In the genomic region with DNA sequence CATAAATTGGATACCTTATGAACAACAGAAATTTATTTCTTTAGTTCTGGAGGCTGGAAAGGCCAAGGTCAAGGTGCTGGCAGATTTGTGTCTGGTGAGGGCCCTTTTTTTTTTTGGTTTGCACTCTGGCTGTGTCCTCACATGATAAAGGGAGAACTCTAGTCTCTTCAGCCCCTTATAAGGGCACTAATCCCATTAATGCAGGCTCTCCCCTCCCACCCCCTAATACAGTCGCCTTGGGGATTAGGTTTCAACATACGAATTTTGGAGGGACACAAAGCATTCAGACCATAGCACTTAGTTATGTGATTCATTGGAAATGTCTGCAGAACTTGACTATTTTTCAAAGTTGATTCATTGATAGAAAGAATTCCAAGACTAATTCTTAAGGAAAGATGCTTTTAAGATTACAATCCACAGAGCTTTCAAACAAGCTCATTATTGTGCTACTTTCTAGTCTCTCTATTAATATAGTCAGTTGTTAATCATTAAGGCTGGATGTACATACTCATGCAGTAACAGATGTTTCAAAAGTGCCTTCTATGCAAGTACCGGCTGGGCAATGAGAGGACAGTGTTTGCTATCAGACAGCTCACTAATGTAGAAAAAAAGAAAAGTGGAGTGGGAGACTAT, we compare ENCODE assay signal across 18 cellular contexts.
DNase-seq lines count a peak whose midpoint lies in the region; ATAC-seq, FAIRE-seq and TF ChIP-seq lines count a peak whose summit lies in the region.
"Had no signal": no experiment of that assay in that cellular context is flagged by ENCODE, and none has a peak within 500 bp of the region (broad histone marks: within the 10 kb centered on the region; RNA-seq: fewer than 3 reads in every experiment).

No MANE protein-coding gene starts in this region.

- intact Hi-C loops in PC-9 (cut with micrococcal nuclease; ENCODE audit: unreplicated experiment): no loop called here

- no peak for FAIRE-seq in small intestine (lab: Jason Lieb, UNC)
- FAIRE-seq: islet of Langerhans had no signal

- ATAC-seq in GM19397 (IDR thresholded peaks at IDR 0.05; ENCODE audit: unreplicated experiment): peak; percentile 57
- peak; percentile 58 for ATAC-seq in HG03108 (IDR thresholded peaks at IDR 0.05; ENCODE audit: unreplicated experiment)
- ATAC-seq in SK-N-SH treated with all-trans-retinoic acid at 6 μM for 48 hours: peak; percentile 51; the same call in 2 of the 3 replicates
- ATAC-seq: esophagus mucosa had no signal

- H3K79me2 ChIP-seq in PC-9 (ENCODE audit: low read depth): no peaks in the 10 kb centered on the region

- H3K4me1 ChIP-seq in small intestine (ENCODE audit: control insufficient read depth in 2 of 2, insufficient read depth in 1 of 2, low read depth in 1 of 2, low read length in 1 of 2) (no peaks in the 10 kb centered on the region), PC-9 (replicated peaks; ENCODE audit: insufficient read depth) (peaks cover 21% of the 10 kb centered on the region)
- H3K4me1 ChIP-seq: breast epithelium, vagina had no signal

- H2AFZ ChIP-seq in PC-9: no peak overlapping the region

- no peak for TF ChIP-seq CTCF in PC-9 (conservative IDR thresholded peaks at IDR 0.05)

- WGBS in small intestine, 3 donors: 77 to 95% (median 93%) methylated on average over 3 of the region's 3 CpGs

- no peak overlapping the region for H3K4me2 ChIP-seq in PC-9

- peaks cover 11% of the 10 kb centered on the region for H3F3A ChIP-seq in PC-9 (ENCODE audit: insufficient read depth, low read depth)

- BruUV-seq in PC-9 (replicated peaks; lab: Mats Ljungman, UMichigan): no TSS peak

- no peaks in the 10 kb centered on the region for H4K20me1 ChIP-seq in PC-9 (ENCODE audit: insufficient read depth)

- POLR2A ChIA-PET in PC-9 (lab: Charles Lee; ENCODE audit: unreplicated experiment): interaction anchor here (0.5 kb wide), 1 partner anchor 311 kb away, joined by 3 read pairs; no protein-coding TSS in a partner anchor

- H3K36me3 ChIP-seq in small intestine (ENCODE audit: control insufficient read depth in 2 of 2, insufficient read depth in 2 of 2, low read length in 2 of 2): no peaks in the 10 kb centered on the region
- H3K36me3 ChIP-seq in PC-9 (ENCODE audit: low read depth): no peaks in the 10 kb centered on the region
- H3K36me3 ChIP-seq: breast epithelium, vagina had no signal

- H3K4me3 ChIP-seq in small intestine (ENCODE audit: low read depth in 1 of 2, low read length in 2 of 2) (no peak overlapping the region), PC-9 (no peak overlapping the region)
- H3K4me3 ChIP-seq: breast epithelium, vagina had no signal

- no peaks in the 10 kb centered on the region for H3K27me3 ChIP-seq in small intestine (ENCODE audit: control insufficient read depth in 2 of 2, insufficient read depth in 2 of 2, low read length in 2 of 2)
- H3K27me3 ChIP-seq in PC-9 (ENCODE audit: insufficient read depth, low read depth): no peaks in the 10 kb centered on the region
- H3K27me3 ChIP-seq: breast epithelium, vagina had no signal

- DNase-seq in DMS 273 treated with DMSO at 0.1 percent for 48 hours (lab: John Stamatoyannopoulos, UW) (peak; percentile 96), HPDE6-E6E7 (ENCODE audit: extremely low spot score) (no peak), small intestine (no peak), PC-9 (no peak), epidermal melanocyte (ENCODE audit: insufficient read length, low spot score) (no peak)
- DNase-seq: activated CD4-positive, alpha-beta T cell treated with anti-CD3 and anti-CD28 coated beads for 4 hours; activated naive CD8-positive, alpha-beta T cell treated with anti-CD3 and anti-CD28 coated beads for 36 hours; activated T-cell treated with anti-CD3 and anti-CD28 coated beads for 4 hours; glutamatergic neuron; NCI-H2081 treated with DMSO at 0.1 percent for 48 hours; nephron progenitor cell had no signal

- no peaks in the 10 kb centered on the region for H3K9me3 ChIP-seq in small intestine (ENCODE audit: control insufficient read depth, low read depth)
- H3K9me3 ChIP-seq in PC-9 (ENCODE audit: insufficient read depth, low read depth): peaks cover 5% of the 10 kb centered on the region
- H3K9me3 ChIP-seq: breast epithelium, vagina had no signal

- no peak overlapping the region for H3K27ac ChIP-seq in small intestine (ENCODE audit: low read depth in 1 of 2, low read length in 1 of 2)
- H3K27ac ChIP-seq in PC-9: no peak overlapping the region
- H3K27ac ChIP-seq: breast epithelium, vagina had no signal

- H3K9me2 ChIP-seq in PC-9 (ENCODE audit: insufficient read depth): no peaks in the 10 kb centered on the region

- CTCF ChIA-PET in PC-9 (lab: Charles Lee): interaction anchor here (0.7 kb wide), 1 partner anchor 59 kb away, joined by 4 read pairs; no protein-coding TSS in a partner anchor

TF ChIP-seq in SK-N-SH treated with all-trans-retinoic acid at 6 μM for 48 hours, 23 proteins besides CTCF, POLR2A, EP300 and RAD21:
- peak; percentile 93 for TF ChIP-seq ISL1 (CRISPR knock-in tag; IDR thresholded peaks at IDR 0.05)
- TF ChIP-seq, protein P1, sequence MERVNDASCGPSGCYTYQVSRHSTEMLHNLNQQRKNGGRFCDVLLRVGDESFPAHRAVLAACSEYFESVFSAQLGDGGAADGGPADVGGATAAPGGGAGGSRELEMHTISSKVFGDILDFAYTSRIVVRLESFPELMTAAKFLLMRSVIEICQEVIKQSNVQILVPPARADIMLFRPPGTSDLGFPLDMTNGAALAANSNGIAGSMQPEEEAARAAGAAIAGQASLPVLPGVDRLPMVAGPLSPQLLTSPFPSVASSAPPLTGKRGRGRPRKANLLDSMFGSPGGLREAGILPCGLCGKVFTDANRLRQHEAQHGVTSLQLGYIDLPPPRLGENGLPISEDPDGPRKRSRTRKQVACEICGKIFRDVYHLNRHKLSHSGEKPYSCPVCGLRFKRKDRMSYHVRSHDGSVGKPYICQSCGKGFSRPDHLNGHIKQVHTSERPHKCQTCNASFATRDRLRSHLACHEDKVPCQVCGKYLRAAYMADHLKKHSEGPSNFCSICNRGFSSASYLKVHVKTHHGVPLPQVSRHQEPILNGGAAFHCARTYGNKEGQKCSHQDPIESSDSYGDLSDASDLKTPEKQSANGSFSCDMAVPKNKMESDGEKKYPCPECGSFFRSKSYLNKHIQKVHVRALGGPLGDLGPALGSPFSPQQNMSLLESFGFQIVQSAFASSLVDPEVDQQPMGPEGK (CRISPR knock-in tag; IDR thresholded peaks at IDR 0.05; ENCODE audit: borderline replicate concordance): no peak
- TF ChIP-seq, protein P2, sequence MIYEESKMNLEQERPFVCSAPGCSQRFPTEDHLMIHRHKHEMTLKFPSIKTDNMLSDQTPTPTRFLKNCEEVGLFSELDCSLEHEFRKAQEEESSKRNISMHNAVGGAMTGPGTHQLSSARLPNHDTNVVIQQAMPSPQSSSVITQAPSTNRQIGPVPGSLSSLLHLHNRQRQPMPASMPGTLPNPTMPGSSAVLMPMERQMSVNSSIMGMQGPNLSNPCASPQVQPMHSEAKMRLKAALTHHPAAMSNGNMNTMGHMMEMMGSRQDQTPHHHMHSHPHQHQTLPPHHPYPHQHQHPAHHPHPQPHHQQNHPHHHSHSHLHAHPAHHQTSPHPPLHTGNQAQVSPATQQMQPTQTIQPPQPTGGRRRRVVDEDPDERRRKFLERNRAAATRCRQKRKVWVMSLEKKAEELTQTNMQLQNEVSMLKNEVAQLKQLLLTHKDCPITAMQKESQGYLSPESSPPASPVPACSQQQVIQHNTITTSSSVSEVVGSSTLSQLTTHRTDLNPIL (CRISPR knock-in tag; IDR thresholded peaks at IDR 0.05; ENCODE audit: low read depth): no peak
